In the genomic region with DNA sequence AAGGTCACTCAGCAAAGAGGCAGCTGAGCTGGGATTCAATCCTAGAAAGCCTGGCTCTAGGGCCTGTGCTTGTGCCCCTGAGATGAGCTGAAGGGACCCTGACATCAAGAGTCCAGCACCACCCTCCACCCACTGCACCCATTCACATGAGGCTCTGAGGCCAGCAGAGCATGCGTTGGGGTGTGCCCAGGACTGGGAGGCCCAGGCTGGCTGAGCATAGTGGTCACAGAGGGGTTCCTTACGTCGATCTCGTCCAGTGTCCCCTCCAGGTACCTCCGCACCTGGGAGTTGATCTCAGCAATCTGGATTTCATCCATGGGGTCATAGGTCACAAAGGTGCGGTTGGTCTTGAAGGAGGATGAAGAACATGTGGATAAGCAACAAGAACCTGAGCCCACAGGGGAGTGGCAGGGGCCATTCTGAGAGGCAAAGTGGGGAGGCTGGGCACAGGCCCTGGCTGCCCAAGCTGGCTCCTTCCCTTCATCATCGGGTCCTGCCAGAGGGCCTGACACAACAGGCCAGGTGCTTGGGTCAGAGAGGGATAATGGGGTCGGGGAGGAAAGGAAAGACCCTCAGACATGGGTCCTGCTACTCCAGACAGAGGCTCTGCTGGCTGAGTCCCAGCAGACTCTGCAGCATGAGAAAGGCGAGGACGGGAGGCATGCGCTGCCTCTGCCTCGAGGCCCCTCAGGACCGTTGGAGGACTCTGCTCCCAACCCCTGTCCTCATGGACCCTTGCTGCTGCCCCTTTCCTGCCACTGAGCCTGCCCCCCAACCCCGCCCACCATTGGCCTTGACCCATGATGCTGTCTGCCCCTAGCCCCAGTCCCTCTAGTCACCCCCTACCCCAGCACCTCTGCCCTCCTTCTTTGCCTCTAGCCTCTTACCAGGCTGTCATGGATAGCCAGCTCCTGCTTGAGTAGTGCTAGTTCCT, we compare ENCODE assay signal across 1 cellular context.
TF ChIP-seq lines count a peak whose summit lies in the region.

No MANE protein-coding gene starts in this region.

TF ChIP-seq in WTC11, 78 proteins besides CTCF, POLR2A, EP300 and RAD21 (continued from another document):
- TF ChIP-seq IRF2 (CRISPR knock-in tag; IDR thresholded peaks at IDR 0.05; ENCODE audit: borderline replicate concordance, low read depth) = no peak
- TF ChIP-seq, protein P1, sequence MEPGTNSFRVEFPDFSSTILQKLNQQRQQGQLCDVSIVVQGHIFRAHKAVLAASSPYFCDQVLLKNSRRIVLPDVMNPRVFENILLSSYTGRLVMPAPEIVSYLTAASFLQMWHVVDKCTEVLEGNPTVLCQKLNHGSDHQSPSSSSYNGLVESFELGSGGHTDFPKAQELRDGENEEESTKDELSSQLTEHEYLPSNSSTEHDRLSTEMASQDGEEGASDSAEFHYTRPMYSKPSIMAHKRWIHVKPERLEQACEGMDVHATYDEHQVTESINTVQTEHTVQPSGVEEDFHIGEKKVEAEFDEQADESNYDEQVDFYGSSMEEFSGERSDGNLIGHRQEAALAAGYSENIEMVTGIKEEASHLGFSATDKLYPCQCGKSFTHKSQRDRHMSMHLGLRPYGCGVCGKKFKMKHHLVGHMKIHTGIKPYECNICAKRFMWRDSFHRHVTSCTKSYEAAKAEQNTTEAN (CRISPR knock-in tag; IDR thresholded peaks at IDR 0.05) = no peak
- TF ChIP-seq, protein P2, sequence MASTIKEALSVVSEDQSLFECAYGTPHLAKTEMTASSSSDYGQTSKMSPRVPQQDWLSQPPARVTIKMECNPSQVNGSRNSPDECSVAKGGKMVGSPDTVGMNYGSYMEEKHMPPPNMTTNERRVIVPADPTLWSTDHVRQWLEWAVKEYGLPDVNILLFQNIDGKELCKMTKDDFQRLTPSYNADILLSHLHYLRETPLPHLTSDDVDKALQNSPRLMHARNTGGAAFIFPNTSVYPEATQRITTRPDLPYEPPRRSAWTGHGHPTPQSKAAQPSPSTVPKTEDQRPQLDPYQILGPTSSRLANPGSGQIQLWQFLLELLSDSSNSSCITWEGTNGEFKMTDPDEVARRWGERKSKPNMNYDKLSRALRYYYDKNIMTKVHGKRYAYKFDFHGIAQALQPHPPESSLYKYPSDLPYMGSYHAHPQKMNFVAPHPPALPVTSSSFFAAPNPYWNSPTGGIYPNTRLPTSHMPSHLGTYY (CRISPR knock-in tag; IDR thresholded peaks at IDR 0.05) = no peak
- TF ChIP-seq TCF7 (CRISPR knock-in tag; IDR thresholded peaks at IDR 0.05; ENCODE audit: low read depth) = no peak
- TF ChIP-seq EMX1 (CRISPR knock-in tag; IDR thresholded peaks at IDR 0.05) = no peak
- TF ChIP-seq CREM (CRISPR knock-in tag; IDR thresholded peaks at IDR 0.05) = no peak
- no peak for TF ChIP-seq GRHL2 (CRISPR knock-in tag; IDR thresholded peaks at IDR 0.05; ENCODE audit: insufficient replicate concordance, severe bottlenecking)
- TF ChIP-seq OVOL2 (CRISPR knock-in tag; IDR thresholded peaks at IDR 0.05; ENCODE audit: borderline replicate concordance) = no peak
- no peak for TF ChIP-seq NFYB (CRISPR knock-in tag; conservative IDR thresholded peaks at IDR 0.05; ENCODE audit: low read depth)
- no peak for TF ChIP-seq NR3C1 (CRISPR knock-in tag; conservative IDR thresholded peaks at IDR 0.05; ENCODE audit: low read depth)
